ENCODE assay signal across 9 cellular contexts in the genomic region with DNA sequence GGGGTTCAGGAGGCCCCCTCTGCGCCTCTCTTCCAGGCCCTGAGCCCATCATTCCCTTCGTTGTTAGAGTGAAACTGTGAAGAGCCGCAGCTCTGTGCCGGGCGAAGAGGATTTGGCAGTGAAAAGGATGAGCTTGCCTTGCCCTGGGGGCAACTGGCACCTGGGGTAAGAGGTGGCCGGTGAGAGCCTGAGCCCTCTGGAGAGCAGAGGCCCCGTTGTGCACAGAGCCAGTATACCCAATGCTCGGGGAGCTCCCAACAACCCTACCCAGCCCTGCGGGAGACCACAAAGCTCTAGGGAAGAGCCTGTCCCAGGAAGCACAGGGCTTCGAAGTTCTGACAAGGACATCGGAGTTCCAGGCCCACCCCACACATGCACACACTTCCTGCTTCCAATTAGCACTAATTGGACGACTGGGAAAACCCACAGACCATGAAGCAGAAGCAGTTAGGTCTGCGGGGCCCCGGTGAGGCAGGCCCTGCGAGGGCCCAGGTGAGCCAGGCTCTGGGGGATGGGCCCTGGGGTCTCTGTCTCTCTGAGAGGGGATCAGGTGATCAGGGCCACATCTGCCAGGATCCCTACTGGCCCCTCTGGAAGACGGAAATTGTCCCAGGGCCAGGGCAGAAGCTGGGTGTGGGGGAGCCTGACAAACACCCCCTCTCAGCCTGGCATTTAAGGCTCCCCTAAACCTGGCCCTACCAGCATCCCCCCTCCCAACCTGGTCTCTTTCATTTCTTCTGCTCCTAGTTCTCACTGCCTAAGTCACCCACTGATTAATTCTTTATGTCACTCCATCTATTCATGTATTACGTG. TPM values are rescaled to one million over a fixed set of nuclear protein-coding genes. Genes with fewer than 3 reads are reported as not detected.
DNase-seq lines count a peak whose midpoint lies in the region; ATAC-seq, FAIRE-seq and TF ChIP-seq lines count a peak whose summit lies in the region.
"Had no signal": no experiment of that assay in that cellular context is flagged by ENCODE, and none has a peak within 500 bp of the region (broad histone marks: within the 10 kb centered on the region; RNA-seq: fewer than 3 reads in every experiment).

No MANE protein-coding gene starts in this region.

- no peaks in the 10 kb centered on the region for H3K79me2 ChIP-seq in Karpas-422 (ENCODE audit: low read length)

- peak overlapping the region; percentile 91; the same call in 1 of the 2 replicates for H2AFZ ChIP-seq in Karpas-422 (ENCODE audit: low read length)

- peak overlapping the region; percentile 79 for H3K4me3 ChIP-seq in Karpas-422 (ENCODE audit: low read length)
- H3K4me3 ChIP-seq in effector memory CD4-positive, alpha-beta T cell (ENCODE audit: insufficient read depth, low read depth, low read length, poor library complexity, severe bottlenecking): peak overlapping the region; percentile 75

- H3K4me2 ChIP-seq in Karpas-422 (ENCODE audit: low read depth, low read length, poor library complexity, severe bottlenecking): peak overlapping the region; percentile 90

- H3K27me3 Mint-ChIP-seq in CD14-positive monocyte (ENCODE audit: low read depth in 3 of 3) (peaks cover 3 to 6% (median 6%) of the 10 kb centered on the region in 3 donors), natural killer cell (ENCODE audit: low read depth in 2 of 2) (peaks cover 0 to 3% of the 10 kb centered on the region in 2 donors)

- no peaks in the 10 kb centered on the region for H3K9me2 ChIP-seq in Karpas-422 (replicated peaks; ENCODE audit: insufficient read depth, low read length)

- H4K20me1 ChIP-seq in Karpas-422 (ENCODE audit: insufficient read depth, low read depth, low read length): no peaks in the 10 kb centered on the region

- no peaks in the 10 kb centered on the region for H3K27me3 ChIP-seq in Karpas-422 (ENCODE audit: low read length)
- no peaks in the 10 kb centered on the region for H3K27me3 ChIP-seq in effector memory CD4-positive, alpha-beta T cell (replicated peaks; ENCODE audit: control insufficient read depth, insufficient read depth, low read length, poor library complexity, severe bottlenecking)

- H3K36me3 Mint-ChIP-seq in CD14-positive monocyte (peaks cover 3 to 6% of the 10 kb centered on the region in 2 donors), natural killer cell (no peaks in the 10 kb centered on the region)

- intact Hi-C loops in CD14-positive monocyte (cut with micrococcal nuclease): loop anchor here (5.0 to 10.0 kb wide), 5 partner anchors 139 to 329 kb away; no protein-coding TSS in a partner anchor
- intact Hi-C loops in natural killer cell (cut with micrococcal nuclease): loop anchor here (2.0 to 5.0 kb wide), 2 partner anchors 141 to 223 kb away; no protein-coding TSS in a partner anchor

- peak overlapping the region in 5 of 7 donors; percentile 68 to 90 (median 72) for H3K27ac Mint-ChIP-seq in CD14-positive monocyte
- peak overlapping the region; percentile 92 to 96 for H3K27ac Mint-ChIP-seq in natural killer cell

- TF ChIP-seq CTCF in CD14-positive monocyte (IDR thresholded peaks at IDR 0.05): no peak
- TF ChIP-seq CTCF in natural killer cell (IDR thresholded peaks at IDR 0.05): no peak
- TF ChIP-seq CTCF in D721Med (IDR thresholded peaks at IDR 0.05; ENCODE audit: insufficient read depth, missing control alignments): no peak

- no peak overlapping the region for H3K27ac ChIP-seq in Karpas-422 (ENCODE audit: low read length)
- H3K27ac ChIP-seq in effector memory CD4-positive, alpha-beta T cell (ENCODE audit: insufficient read depth, low read length, poor library complexity, severe bottlenecking): peak overlapping the region; percentile 78

- peaks cover 19% of the 10 kb centered on the region for H3K4me1 ChIP-seq in Karpas-422 (ENCODE audit: low read length)
- peaks cover 18% of the 10 kb centered on the region for H3K4me1 ChIP-seq in effector memory CD4-positive, alpha-beta T cell (ENCODE audit: control insufficient read depth, insufficient read depth, low read length, poor library complexity, severe bottlenecking)

- H3K9ac ChIP-seq in Karpas-422 (ENCODE audit: low read length): peak overlapping the region; percentile 80

- FAIRE-seq in D721Med (lab: Jason Lieb, UNC): no peak
- FAIRE-seq: islet of Langerhans had no signal

- no peaks in the 10 kb centered on the region for H3K36me3 ChIP-seq in Karpas-422 (ENCODE audit: insufficient read depth, low read length)
- no peaks in the 10 kb centered on the region for H3K36me3 ChIP-seq in effector memory CD4-positive, alpha-beta T cell (ENCODE audit: control insufficient read depth, insufficient read depth, low read length)

- peak overlapping the region in 1 of 2 donors; percentile 95 for H3K4me3 Mint-ChIP-seq in CD14-positive monocyte
- peak overlapping the region; percentile 95 for H3K4me3 Mint-ChIP-seq in natural killer cell

- ATAC-seq in natural killer cell (no peak), HG03439 (IDR thresholded peaks at IDR 0.05; ENCODE audit: unreplicated experiment) (no peak)

- H3K4me1 Mint-ChIP-seq in CD14-positive monocyte: peaks cover 23% of the 10 kb centered on the region
- H3K4me1 Mint-ChIP-seq in natural killer cell: peaks cover 14 to 29% of the 10 kb centered on the region in 2 donors

- DNase-seq in CD14-positive monocyte (ENCODE audit: low spot score): no peak
- DNase-seq in Karpas-422: no peak
- DNase-seq in effector memory CD4-positive, alpha-beta T cell: no peak
- DNase-seq in natural killer cell: no peak
- DNase-seq in NCI-H748 (lab: John Stamatoyannopoulos, UW; ENCODE audit: unreplicated experiment): no peak
- no peak for DNase-seq in D721Med (ENCODE audit: insufficient read length, low spot score)
- no peak for DNase-seq in LoVo (ENCODE audit: low spot score)

- H3K9me3 ChIP-seq in Karpas-422 (ENCODE audit: low read length): no peaks in the 10 kb centered on the region
- no peaks in the 10 kb centered on the region for H3K9me3 ChIP-seq in effector memory CD4-positive, alpha-beta T cell (ENCODE audit: control insufficient read depth, low read length)

- H3K9me3 Mint-ChIP-seq in CD14-positive monocyte (no peaks in the 10 kb centered on the region), natural killer cell (no peaks in the 10 kb centered on the region)

RNA-seq across cellular contexts. Expression of a gene that starts 27.9 kb away (rescaled TPM):
- polyA plus RNA-seq in CD14-positive monocyte: under 1 TPM; 0.61 to 0.91 TPM
- 0.58 and 3.0 TPM in 2 replicates for total RNA-seq in Karpas-422 (2014; rRNA removed; shearing (Covaris generic); ENCODE audit: low replicate concordance)
- 10 to 100 TPM; 20.2 to 22.3 (median 22.2) TPM for total RNA-seq in natural killer cell

RNA-seq across cellular contexts. Expression of a gene that starts 56.5 kb away (rescaled TPM):
- 10 to 100 TPM; 25.6 to 34.9 TPM for polyA plus RNA-seq in CD14-positive monocyte
- total RNA-seq in Karpas-422 (2014; rRNA removed; shearing (Covaris generic); ENCODE audit: low replicate concordance): 20.5 and 29.9 TPM in 2 replicates
- total RNA-seq in natural killer cell: 10 to 100 TPM; 13.3 to 17.2 (median 14.1) TPM
